In the genomic region with DNA sequence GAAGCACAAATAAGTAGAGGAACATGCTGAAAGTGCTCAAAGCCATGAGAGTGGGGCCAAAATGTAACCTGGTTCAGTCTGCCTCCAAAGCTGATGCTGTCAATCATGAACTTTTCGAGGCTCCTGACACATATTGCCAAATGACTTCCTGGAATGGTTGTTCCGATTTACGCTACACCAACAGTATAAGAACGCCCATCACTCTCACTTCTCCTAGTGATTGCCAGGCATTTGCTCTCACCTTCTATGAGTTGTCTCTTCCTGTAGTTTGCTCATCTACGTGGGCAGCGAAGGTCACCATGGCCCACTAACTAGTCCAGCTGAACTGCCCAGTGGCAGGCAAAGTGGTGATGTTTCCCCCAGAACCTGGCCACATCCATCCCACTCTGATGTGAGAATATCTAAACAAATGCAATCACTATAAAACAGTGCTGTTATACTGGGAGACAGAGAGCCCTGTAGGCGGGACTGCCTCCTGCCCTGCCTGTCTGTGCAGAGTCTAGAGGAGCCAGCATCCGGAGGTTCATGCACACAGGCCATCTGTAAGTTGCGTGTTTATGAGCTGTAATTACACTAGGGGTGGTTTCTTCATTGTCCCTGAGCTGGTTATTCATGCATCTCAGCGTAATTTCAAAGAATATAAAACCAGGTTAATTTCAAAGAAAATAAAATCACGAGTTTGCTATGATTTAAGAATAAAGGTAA, we compare ENCODE assay signal across 1 cellular context.
TF ChIP-seq lines count a peak whose summit lies in the region.

No MANE protein-coding gene starts in this region.

TF ChIP-seq in SK-N-SH, 30 proteins besides CTCF, POLR2A, EP300 and RAD21:
- TF ChIP-seq POLR2AphosphoS5 (IDR thresholded peaks at IDR 0.05; ENCODE audit: low read depth, low read length) (no peak), SIN3A (IDR thresholded peaks at IDR 0.05; ENCODE audit: borderline replicate concordance, low read depth, low read length) (no peak), RFX5 (IDR thresholded peaks at IDR 0.05; ENCODE audit: low read length) (no peak)
